14 cellular contexts compared by ENCODE assay signal in the genomic region with DNA sequence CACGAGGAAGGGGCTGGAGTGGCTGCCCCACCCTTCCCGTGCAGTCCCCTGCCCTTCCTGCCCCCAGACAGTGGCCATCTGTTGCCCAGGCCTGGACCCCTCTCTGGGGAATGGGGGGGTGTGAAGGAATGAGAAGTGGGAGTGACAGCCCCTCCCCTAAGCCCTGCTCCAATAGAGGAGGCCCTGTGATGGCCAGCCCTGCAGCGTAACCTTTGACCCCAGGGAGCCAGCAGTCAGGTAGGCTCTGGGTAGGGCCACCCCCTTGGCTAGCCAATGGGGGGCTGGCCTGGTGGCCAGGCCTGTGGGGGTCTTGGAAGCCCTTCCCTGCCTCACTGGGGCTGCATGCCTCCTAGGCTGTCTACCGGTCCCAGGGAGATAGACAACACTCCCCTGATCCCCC. TPM values are rescaled to one million over a fixed set of nuclear protein-coding genes. Genes with fewer than 3 reads are reported as not detected.
DNase-seq lines count a peak whose midpoint lies in the region; ATAC-seq and TF ChIP-seq lines count a peak whose summit lies in the region.
"Had no signal": no experiment of that assay in that cellular context is flagged by ENCODE, and none has a peak within 500 bp of the region (broad histone marks: within the 10 kb centered on the region; RNA-seq: fewer than 3 reads in every experiment).

No MANE protein-coding gene starts in this region.

- no peak overlapping the region for H3K4me3 Mint-ChIP-seq in nephron progenitor cell
- H3K4me3 Mint-ChIP-seq: B cell; CD4-positive, alpha-beta memory T cell; HFFc6 had no signal

- H3K4me1 ChIP-seq in upper lobe of right lung = no peaks in the 10 kb centered on the region

- TF ChIP-seq CTCF in nephron progenitor cell (IDR thresholded peaks at IDR 0.05) = no peak
- no peak for TF ChIP-seq CTCF in upper lobe of right lung (IDR thresholded peaks at IDR 0.05)

- H3K36me3 ChIP-seq in upper lobe of right lung = no peaks in the 10 kb centered on the region

- no peak overlapping the region for H3K27ac Mint-ChIP-seq in nephron progenitor cell
- H3K27ac Mint-ChIP-seq: B cell; CD4-positive, alpha-beta memory T cell; HFFc6 had no signal

- no peaks in the 10 kb centered on the region for H3K36me3 Mint-ChIP-seq in nephron progenitor cell (ENCODE audit: low read depth)
- H3K36me3 Mint-ChIP-seq: CD4-positive, alpha-beta memory T cell had no signal

- ATAC-seq in upper lobe of right lung = no peak
- no peak for ATAC-seq in HG02678 (IDR thresholded peaks at IDR 0.05; ENCODE audit: unreplicated experiment)

- H3K27me3 Mint-ChIP-seq in nephron progenitor cell (ENCODE audit: low read depth, poor library complexity) = peaks cover 40% of the 10 kb centered on the region

- H3K27me3 ChIP-seq in layer of hippocampus (ENCODE audit: control insufficient read depth, insufficient read depth, low read length) (no peaks in the 10 kb centered on the region), upper lobe of right lung (peaks cover 2% of the 10 kb centered on the region)

- peaks cover 31% of the 10 kb centered on the region for H3K4me1 Mint-ChIP-seq in nephron progenitor cell
- H3K4me1 Mint-ChIP-seq: B cell; CD4-positive, alpha-beta memory T cell had no signal

- intact Hi-C loops in upper lobe of right lung (cut with DNase I) = no loop called here

- H3K9me3 Mint-ChIP-seq in nephron progenitor cell = no peaks in the 10 kb centered on the region
- H3K9me3 Mint-ChIP-seq: CD4-positive, alpha-beta memory T cell; HFFc6 had no signal

- H3K4me3 ChIP-seq in upper lobe of right lung = no peak overlapping the region

- DNase-seq in nephron progenitor cell (peak; percentile 41), GM19238 (ENCODE audit: insufficient read length, low spot score) (no peak), upper lobe of right lung (no peak), NCI-H345 (lab: John Stamatoyannopoulos, UW) (no peak)
- DNase-seq: CD4-positive, alpha-beta memory T cell; DMS79; HCEC 1CT; HFFc6 had no signal

- H3K27ac ChIP-seq in angular gyrus (ENCODE audit: low read depth, low read length) (peak overlapping the region; percentile 26), layer of hippocampus (ENCODE audit: low read depth, low read length) (peak overlapping the region; percentile 67), upper lobe of right lung (no peak overlapping the region)
- H3K27ac ChIP-seq: C4-2B had no signal

- H3K9me3 ChIP-seq in upper lobe of right lung = no peaks in the 10 kb centered on the region

RNA-seq across cellular contexts. Expression of gene FLRT1, which starts 6.6 kb away (rescaled TPM):
- total RNA-seq in upper lobe of right lung = not detected
- total RNA-seq: B cell; CD4-positive, alpha-beta memory T cell; G401 had no signal

RNA-seq across cellular contexts. Expression of gene OTUB1, which starts 56.1 kb away (rescaled TPM):
- total RNA-seq in upper lobe of right lung = 60.6 TPM
